ENCODE assay signal across 24 cellular contexts in genomic region chr12:29255061-29255460, GRCh38.
DNase-seq lines count a peak whose midpoint lies in the region; ATAC-seq, FAIRE-seq and TF ChIP-seq lines count a peak whose summit lies in the region.
"Had no signal": no experiment of that assay in that cellular context is flagged by ENCODE, and none has a peak within 500 bp of the region (broad histone marks: within the 10 kb centered on the region; RNA-seq: fewer than 3 reads in every experiment).

No MANE protein-coding gene starts in this region.

- H3K36me3 Mint-ChIP-seq in glutamatergic neuron (ENCODE audit: unreplicated experiment) = no peaks in the 10 kb centered on the region

- H3K4me3 ChIP-seq in left ventricle myocardium inferior = no peak overlapping the region
- no peak overlapping the region for H3K4me3 ChIP-seq in small intestine (ENCODE audit: low read depth in 1 of 2, low read length in 2 of 2)
- H3K4me3 ChIP-seq: hepatocyte, tibial nerve had no signal

- H3K4me1 Mint-ChIP-seq in glutamatergic neuron (ENCODE audit: low read depth, unreplicated experiment) = peaks cover 14% of the 10 kb centered on the region
- H3K4me1 Mint-ChIP-seq: central memory CD8-positive, alpha-beta T cell had no signal

- peaks cover 4% of the 10 kb centered on the region for H3K27me3 Mint-ChIP-seq in glutamatergic neuron (ENCODE audit: unreplicated experiment)
- H3K27me3 Mint-ChIP-seq: activated CD4-positive, alpha-beta T cell treated with anti-CD3 and anti-CD28 coated beads, Interleukin-2, amount 10 ng/mL, durations not matched to agents 7 days and 5 days; central memory CD8-positive, alpha-beta T cell had no signal

- H3K9me3 ChIP-seq in left ventricle myocardium inferior (replicated peaks) (no peaks in the 10 kb centered on the region), small intestine (ENCODE audit: control insufficient read depth, low read depth) (no peaks in the 10 kb centered on the region)
- H3K9me3 ChIP-seq: tibial nerve had no signal

- H3K9me3 Mint-ChIP-seq in glutamatergic neuron (ENCODE audit: unreplicated experiment) = peaks cover 6% of the 10 kb centered on the region
- H3K9me3 Mint-ChIP-seq: activated CD4-positive, alpha-beta T cell treated with anti-CD3 and anti-CD28 coated beads, Interleukin-2, amount 10 ng/mL, durations not matched to agents 7 days and 5 days; central memory CD8-positive, alpha-beta T cell had no signal

- no peak for DNase-seq in Right ventricle myocardium inferior (ENCODE audit: missing footprints)
- DNase-seq in left ventricle myocardium inferior = no peak
- DNase-seq in SIG-M5 treated with dmso at 0.1 percent for 504 hours (lab: John Stamatoyannopoulos, UW; ENCODE audit: unreplicated experiment) = peak; percentile 85
- DNase-seq in glutamatergic neuron = no peak
- DNase-seq in small intestine = peak; percentile 37
- no peak for DNase-seq in NCI-H526 treated with DMSO at 0.1 percent for 48 hours (lab: John Stamatoyannopoulos, UW)
- DNase-seq: activated CD4-positive, alpha-beta T cell treated with anti-CD3 and anti-CD28 coated beads, Interleukin-2, amount 10 ng/mL, durations not matched to agents 7 days and 5 days; activated gamma-delta T cell; DMS53; effector memory CD4-positive, alpha-beta T cell; NCI-H187 treated with DMSO at 0.1 percent for 48 hours; NCI-H226; SHP77; stimulated activated CD4-positive, alpha-beta T cell treated with anti-CD3 and anti-CD28 coated beads, Interleukin-15, amount 100 ng/mL, for 24 hours; stimulated activated naive CD4-positive, alpha-beta T cell; T-helper 9 cell had no signal

- ATAC-seq in Right ventricle myocardium inferior (peak; percentile 76), GM18861 (IDR thresholded peaks at IDR 0.05; ENCODE audit: unreplicated experiment) (no peak), HG02870 (IDR thresholded peaks at IDR 0.05; ENCODE audit: unreplicated experiment) (no peak)

- H3K27me3 ChIP-seq in left ventricle myocardium inferior (ENCODE audit: low read depth) (no peaks in the 10 kb centered on the region), small intestine (ENCODE audit: control insufficient read depth in 2 of 2, insufficient read depth in 2 of 2, low read length in 2 of 2) (no peaks in the 10 kb centered on the region)
- H3K27me3 ChIP-seq: hepatocyte, tibial nerve had no signal

- no peak for FAIRE-seq in small intestine (lab: Jason Lieb, UNC)
- FAIRE-seq: A204.1, keratinocyte had no signal

- TF ChIP-seq CTCF in left ventricle myocardium inferior (IDR thresholded peaks at IDR 0.05; ENCODE audit: borderline replicate concordance) (no peak), glutamatergic neuron (IDR thresholded peaks at IDR 0.05; ENCODE audit: partially characterized antibody, unreplicated experiment) (no peak)

- H3K4me3 Mint-ChIP-seq in glutamatergic neuron (ENCODE audit: unreplicated experiment) = no peak overlapping the region
- H3K4me3 Mint-ChIP-seq: activated CD4-positive, alpha-beta T cell treated with anti-CD3 and anti-CD28 coated beads, Interleukin-2, amount 10 ng/mL, durations not matched to agents 7 days and 5 days; central memory CD8-positive, alpha-beta T cell had no signal

- peaks cover 22% of the 10 kb centered on the region for H3K4me1 ChIP-seq in left ventricle myocardium inferior
- H3K4me1 ChIP-seq in small intestine (ENCODE audit: control insufficient read depth in 2 of 2, insufficient read depth in 1 of 2, low read depth in 1 of 2, low read length in 1 of 2) = no peaks in the 10 kb centered on the region
- H3K4me1 ChIP-seq: tibial nerve had no signal

- H3K27ac Mint-ChIP-seq in glutamatergic neuron (ENCODE audit: unreplicated experiment) = peak overlapping the region; percentile 59
- H3K27ac Mint-ChIP-seq: activated CD4-positive, alpha-beta T cell treated with anti-CD3 and anti-CD28 coated beads, Interleukin-2, amount 10 ng/mL, durations not matched to agents 7 days and 5 days had no signal

- intact Hi-C loops in Right ventricle myocardium inferior (cut with DNase I) (no loop called here), left ventricle myocardium inferior (cut with micrococcal nuclease) (no loop called here)

- H3K36me3 ChIP-seq in left ventricle myocardium inferior = no peaks in the 10 kb centered on the region
- no peaks in the 10 kb centered on the region for H3K36me3 ChIP-seq in small intestine (ENCODE audit: control insufficient read depth in 2 of 2, insufficient read depth in 2 of 2, low read length in 2 of 2)
- H3K36me3 ChIP-seq: tibial nerve had no signal

- H3K27ac ChIP-seq in left ventricle myocardium inferior (replicated peaks) = no peak overlapping the region
- H3K27ac ChIP-seq in small intestine (ENCODE audit: low read depth in 1 of 2, low read length in 1 of 2) = no peak overlapping the region
- H3K27ac ChIP-seq: C4-2B, hepatocyte, tibial nerve had no signal

Comparison
In these comparisons a context has a peak if more than half of its experiments do, and no peak if none do; other contexts are left out.
1. DNase-seq: peak in SIG-M5 treated with dmso at 0.1 percent for 504 hours (single experiment) and small intestine (single experiment); none in Right ventricle myocardium inferior (single experiment), left ventricle myocardium inferior (single experiment), glutamatergic neuron (single experiment) and NCI-H526 treated with DMSO at 0.1 percent for 48 hours (single experiment).